In genomic region chr1:246629976-246630375, GRCh38 we compare ENCODE assay signal across 19 cellular contexts.
DNase-seq lines count a peak whose midpoint lies in the region; ATAC-seq and TF ChIP-seq lines count a peak whose summit lies in the region.
"Had no signal": no experiment of that assay in that cellular context is flagged by ENCODE, and none has a peak within 500 bp of the region (broad histone marks: within the 10 kb centered on the region; RNA-seq: fewer than 3 reads in every experiment).

No MANE protein-coding gene starts in this region.

- no peaks in the 10 kb centered on the region for H3K9me3 Mint-ChIP-seq in CD8-positive, alpha-beta T cell

- TF ChIP-seq CTCF in GM13977 (IDR thresholded peaks at IDR 0.05; ENCODE audit: extremely low read depth, insufficient read depth, missing control alignments), result no peak
- no peak for TF ChIP-seq CTCF in OCI-LY3 (IDR thresholded peaks at IDR 0.05; ENCODE audit: low read depth, low read length)
- no peak for TF ChIP-seq CTCF in CD8-positive, alpha-beta T cell (IDR thresholded peaks at IDR 0.05)

- H3K9ac ChIP-seq in OCI-LY3 (ENCODE audit: low read length), result no peak overlapping the region

- no peaks in the 10 kb centered on the region for H3K27me3 ChIP-seq in OCI-LY3 (ENCODE audit: low read depth, low read length)
- no peaks in the 10 kb centered on the region for H3K27me3 ChIP-seq in CD8-positive, alpha-beta T cell (ENCODE audit: insufficient read depth, low read length)
- H3K27me3 ChIP-seq: heart left ventricle had no signal

- H3K36me3 ChIP-seq in OCI-LY3 (replicated peaks; ENCODE audit: low read depth, low read length), result peaks cover 18% of the 10 kb centered on the region
- H3K36me3 ChIP-seq in CD8-positive, alpha-beta T cell (ENCODE audit: insufficient read depth, low read length), result peaks cover 20% of the 10 kb centered on the region

- CTCF ChIA-PET in CD8-positive, alpha-beta T cell (lab: Charles Lee), result no interaction called here

- H3K4me3 Mint-ChIP-seq in CD8-positive, alpha-beta T cell, result no peak overlapping the region
- H3K4me3 Mint-ChIP-seq: nephron progenitor cell had no signal

- POLR2A ChIA-PET in CD8-positive, alpha-beta T cell (lab: Charles Lee), result no interaction called here

- no peak overlapping the region for H3K27ac Mint-ChIP-seq in CD8-positive, alpha-beta T cell
- H3K27ac Mint-ChIP-seq: nephron progenitor cell had no signal

- peaks cover 68% of the 10 kb centered on the region for H3K36me3 Mint-ChIP-seq in CD8-positive, alpha-beta T cell

- intact Hi-C loops in CD8-positive, alpha-beta T cell (cut with DNase I, micrococcal nuclease), result no loop called here

- H3K27me3 Mint-ChIP-seq in CD8-positive, alpha-beta T cell (ENCODE audit: low read depth), result no peaks in the 10 kb centered on the region

- H3K4me3 ChIP-seq in OCI-LY3 (ENCODE audit: low read length), result no peak overlapping the region
- no peak overlapping the region for H3K4me3 ChIP-seq in CD8-positive, alpha-beta T cell (ENCODE audit: low read depth, low read length)
- H3K4me3 ChIP-seq: heart left ventricle had no signal

- peaks cover 10% of the 10 kb centered on the region for H3K4me1 Mint-ChIP-seq in CD8-positive, alpha-beta T cell (ENCODE audit: low read depth)

- H4K20me1 ChIP-seq in OCI-LY3 (ENCODE audit: insufficient read depth, low read length), result 0 out of 2 replicates have a peak, but pooled peaks cover 4% of the 10 kb centered on the region

- H3K27ac ChIP-seq in OCI-LY3 (ENCODE audit: low read length), result peak overlapping the region; percentile 68
- no peak overlapping the region for H3K27ac ChIP-seq in CD8-positive, alpha-beta T cell (ENCODE audit: low read depth, low read length)
- H3K27ac ChIP-seq: heart left ventricle, HL-60 had no signal

- H2AFZ ChIP-seq in OCI-LY3 (ENCODE audit: low read depth, low read length), result no peak overlapping the region

- no peaks in the 10 kb centered on the region for H3K9me3 ChIP-seq in OCI-LY3 (ENCODE audit: insufficient read depth, low read length)
- no peaks in the 10 kb centered on the region for H3K9me3 ChIP-seq in CD8-positive, alpha-beta T cell (ENCODE audit: low read length)
- H3K9me3 ChIP-seq: heart left ventricle had no signal

- H3K79me2 ChIP-seq in OCI-LY3 (ENCODE audit: low read length), result 0 out of 2 replicates have a peak, but pooled peaks cover 3% of the 10 kb centered on the region

- DNase-seq in GM13977 (ENCODE audit: low spot score), result peak; percentile 43
- no peak for DNase-seq in activated gamma-delta T cell treated with Interleukin-2 at 50 U/mL for 16 hours
- DNase-seq in stimulated activated CD8-positive, alpha-beta memory T cell treated with anti-CD3 and anti-CD28 coated beads, Interleukin-4, amount 100 ng/mL, for 48 hours, result no peak
- DNase-seq in CD8-positive, alpha-beta T cell, result no peak
- no peak for DNase-seq in NCI-H1105 (lab: John Stamatoyannopoulos, UW)
- DNase-seq: activated T-cell treated with anti-CD3 and anti-CD28 coated beads, Interleukin-2, amount 50 U/mL, for 48 hours; central memory CD4-positive, alpha-beta T cell; effector CD4-positive, alpha-beta T cell; heart left ventricle; islet precursor cell; KG1; NCI-H82; nephron progenitor cell; RPMI8226; stimulated activated CD4-positive, alpha-beta T cell treated with anti-CD3 and anti-CD28 coated beads, Interleukin-15, amount 100 ng/mL, for 24 hours had no signal

- peak; percentile 44 for ATAC-seq in GM19452 (IDR thresholded peaks at IDR 0.05; ENCODE audit: unreplicated experiment)
- ATAC-seq in HG02870 (IDR thresholded peaks at IDR 0.05; ENCODE audit: unreplicated experiment), result peak; percentile 25
- no peak for ATAC-seq in CD8-positive, alpha-beta T cell
- ATAC-seq: heart left ventricle had no signal

- in situ Hi-C loops in GM13977 (cut with MboI; ENCODE audit: low pct_unique_long_range_greater_than_20kb, low sequenced_read_pairs, unreplicated experiment), result no loop called here

- H3K4me1 ChIP-seq in OCI-LY3 (ENCODE audit: low read length), result peaks cover 35% of the 10 kb centered on the region
- H3K4me1 ChIP-seq in CD8-positive, alpha-beta T cell (ENCODE audit: insufficient read depth, low read length), result no peaks in the 10 kb centered on the region

- H3K4me2 ChIP-seq in OCI-LY3 (ENCODE audit: low read length), result peak overlapping the region; percentile 47
